24 cellular contexts compared by ENCODE assay signal in genomic region chr13:97491452-97491851, GRCh38.
"Had no signal": no experiment of that assay in that cellular context is flagged by ENCODE, and none has a peak within 500 bp of the region (broad histone marks: within the 10 kb centered on the region; RNA-seq: fewer than 3 reads in every experiment).

No MANE protein-coding gene starts in this region.

- H3K36me3 ChIP-seq: left lung, sigmoid colon, vagina, WERI-Rb-1 had no signal

- H3K4me3 ChIP-seq: hepatocyte, left lung, sigmoid colon, smooth muscle cell, vagina had no signal

- ATAC-seq: activated CD8-positive, alpha-beta T cell treated with anti-CD3 and anti-CD28 coated beads for 36 hours; left lung; natural killer cell; stimulated activated naive B cell treated with anti-CD40 and anti-IgM and Interleukin-4, amounts not matched to agents 10 μg/mL and 1 μg/mL and 100 μg/mL, for 72 hours had no signal

- H3K4me1 ChIP-seq: left lung, sigmoid colon, vagina had no signal

- H3K9me3 ChIP-seq: vagina had no signal

- FAIRE-seq: TTC549 had no signal

- H3K27ac ChIP-seq: hepatocyte, left lung, sigmoid colon, vagina, WERI-Rb-1 had no signal

- H3K27me3 ChIP-seq: hepatocyte, left lung, sigmoid colon, vagina had no signal

- DNase-seq: activated CD4-positive, alpha-beta T cell treated with anti-CD3 and anti-CD28 coated beads, Interleukin-2, amount 10 ng/mL, durations not matched to agents 7 days and 5 days; activated CD4-positive, CD25-positive, alpha-beta regulatory T cell treated with anti-CD3 and anti-CD28 coated beads, Interleukin-2, amount 50 U/mL, for 72 hours; activated CD8-positive, alpha-beta memory T cell treated with anti-CD3 and anti-CD28 coated beads, Interleukin-2, amount 10 ng/mL, durations not matched to agents 7 days and 5 days; activated CD8-positive, alpha-beta T cell treated with anti-CD3 and anti-CD28 coated beads for 36 hours; activated effector memory CD4-positive, alpha-beta T cell treated with anti-CD3 and anti-CD28 coated beads, Interleukin-2, amount 50 U/mL, for 16 hours; activated T-cell treated with anti-CD3 and anti-CD28 coated beads for 4 hours; aorta; caudate nucleus; effector CD4-positive, alpha-beta T cell; foreskin melanocyte; glutamatergic neuron; kidney glomerular epithelial cell; left lung; mammary epithelial cell; natural killer cell; sigmoid colon; stimulated activated CD4-positive, alpha-beta T cell treated with anti-CD3 and anti-CD28 coated beads, Interleukin-15, amount 100 ng/mL, for 24 hours; stimulated activated naive B cell treated with anti-CD40 and anti-IgM and Interleukin-4, amounts not matched to agents 10 μg/mL and 1 μg/mL and 100 μg/mL, for 72 hours; trophoblast cell; WERI-Rb-1 had no signal
